In genomic region chr11:47270331-47271271, GRCh38 we compare ENCODE assay signal across 8 cellular contexts. TPM values are rescaled to one million over a fixed set of nuclear protein-coding genes. Genes with fewer than 3 reads are reported as not detected.
DNase-seq lines count a peak whose midpoint lies in the region; ATAC-seq and TF ChIP-seq lines count a peak whose summit lies in the region.

No MANE protein-coding gene starts in this region.

- H3K36me3 Mint-ChIP-seq in activated T-helper 2 cell treated with anti-CD3 and anti-CD28 coated beads, Interferon-gamma antibody, Interleukin-2, Interleukin-4, amounts not matched to agents 10 μg/mL and 5 μg/mL and 100 μg/mL, durations not matched to agents 14 hours and 24 hours and 36 hours (ENCODE audit: low read depth): peaks cover 36% of the 10 kb centered on the region

- H3K4me3 Mint-ChIP-seq in activated T-helper 2 cell treated with anti-CD3 and anti-CD28 coated beads, Interferon-gamma antibody, Interleukin-2, Interleukin-4, amounts not matched to agents 10 μg/mL and 5 μg/mL and 100 μg/mL, durations not matched to agents 14 hours and 24 hours and 36 hours (ENCODE audit: low read depth): peak overlapping the region; percentile 85

- H3K27me3 Mint-ChIP-seq in activated T-helper 2 cell treated with anti-CD3 and anti-CD28 coated beads, Interferon-gamma antibody, Interleukin-2, Interleukin-4, amounts not matched to agents 10 μg/mL and 5 μg/mL and 100 μg/mL, durations not matched to agents 14 hours and 24 hours and 36 hours (ENCODE audit: low read depth): no peaks in the 10 kb centered on the region

- H3K27ac Mint-ChIP-seq in activated T-helper 2 cell treated with anti-CD3 and anti-CD28 coated beads, Interferon-gamma antibody, Interleukin-2, Interleukin-4, amounts not matched to agents 10 μg/mL and 5 μg/mL and 100 μg/mL, durations not matched to agents 14 hours and 24 hours and 36 hours: peak overlapping the region; percentile 87

- intact Hi-C loops in activated T-helper 2 cell treated with anti-CD3 and anti-CD28 coated beads, Interferon-gamma antibody, Interleukin-2, Interleukin-4, amounts not matched to agents 10 μg/mL and 5 μg/mL and 100 μg/mL, durations not matched to agents 14 hours and 24 hours and 36 hours (cut with micrococcal nuclease): loop anchor here (5.0 to 10.0 kb wide), 2 partner anchors 137 to 566 kb away; partner anchors contain the start of genes ARHGAP1, SLC39A13 and ZNF408

- peak; percentile 8; the same call in 1 of the 3 replicates for TF ChIP-seq CTCF in GM12872 (IDR thresholded peaks at IDR 0.05; ENCODE audit: insufficient read depth, low read depth, low read length)

- ATAC-seq in HG03457 (IDR thresholded peaks at IDR 0.05; ENCODE audit: unreplicated experiment): no peak

- no peaks in the 10 kb centered on the region for H3K9me3 Mint-ChIP-seq in activated T-helper 2 cell treated with anti-CD3 and anti-CD28 coated beads, Interferon-gamma antibody, Interleukin-2, Interleukin-4, amounts not matched to agents 10 μg/mL and 5 μg/mL and 100 μg/mL, durations not matched to agents 14 hours and 24 hours and 36 hours

- H3K4me1 Mint-ChIP-seq in activated T-helper 2 cell treated with anti-CD3 and anti-CD28 coated beads, Interferon-gamma antibody, Interleukin-2, Interleukin-4, amounts not matched to agents 10 μg/mL and 5 μg/mL and 100 μg/mL, durations not matched to agents 14 hours and 24 hours and 36 hours (ENCODE audit: low read depth): peaks cover 42% of the 10 kb centered on the region

- DNase-seq in A172 (ENCODE audit: low spot score): peak; percentile 51
- peak; percentile 1 for DNase-seq in NCI-H82 treated with DMSO at 0.1 percent for 48 hours (lab: John Stamatoyannopoulos, UW; ENCODE audit: unreplicated experiment)
- peak; percentile 29 for DNase-seq in activated T-helper 2 cell treated with anti-CD3 and anti-CD28 coated beads, Interferon-gamma antibody, Interleukin-2, Interleukin-4, amounts not matched to agents 10 μg/mL and 5 μg/mL and 100 μg/mL, durations not matched to agents 14 hours and 24 hours and 36 hours (ENCODE audit: low spot score)
- peak; percentile 26 for DNase-seq in foreskin melanocyte
- DNase-seq in occipital lobe (lab: John Stamatoyannopoulos, UW): peak; percentile 12
- no peak for DNase-seq in NCI-H1930 (lab: John Stamatoyannopoulos, UW)

RNA-seq across cellular contexts. Expression of gene MADD, which starts 0.7 kb away (rescaled TPM):
- total RNA-seq in A172 (2014; rRNA removed; shearing (Covaris generic)): 16.5 and 23.1 TPM in 2 replicates
- 83.2 and 89.4 TPM in 2 replicates for total RNA-seq in activated T-helper 2 cell treated with anti-CD3 and anti-CD28 coated beads, Interferon-gamma antibody, Interleukin-2, Interleukin-4, amounts not matched to agents 10 μg/mL and 5 μg/mL and 100 μg/mL, durations not matched to agents 14 hours and 24 hours and 36 hours
- total RNA-seq in occipital lobe: 58.0 TPM

RNA-seq across cellular contexts. Expression of gene NR1H3, which starts 12.8 kb away (rescaled TPM):
- 18.1 and 23.5 TPM in 2 replicates for total RNA-seq in A172 (2014; rRNA removed; shearing (Covaris generic))
- total RNA-seq in activated T-helper 2 cell treated with anti-CD3 and anti-CD28 coated beads, Interferon-gamma antibody, Interleukin-2, Interleukin-4, amounts not matched to agents 10 μg/mL and 5 μg/mL and 100 μg/mL, durations not matched to agents 14 hours and 24 hours and 36 hours: 10.8 and 11.4 TPM in 2 replicates
- 8.1 TPM for total RNA-seq in occipital lobe

RNA-seq across cellular contexts. Expression of gene ACP2, which starts 22.0 kb away (rescaled TPM):
- total RNA-seq in A172 (2014; rRNA removed; shearing (Covaris generic)): 24.6 and 29.9 TPM in 2 replicates
- 23.2 and 24.5 TPM in 2 replicates for total RNA-seq in activated T-helper 2 cell treated with anti-CD3 and anti-CD28 coated beads, Interferon-gamma antibody, Interleukin-2, Interleukin-4, amounts not matched to agents 10 μg/mL and 5 μg/mL and 100 μg/mL, durations not matched to agents 14 hours and 24 hours and 36 hours
- total RNA-seq in occipital lobe: 28.1 TPM

RNA-seq across cellular contexts. Expression of gene DDB2, which starts 55.8 kb away (rescaled TPM):
- 86.1 and 110 TPM in 2 replicates for total RNA-seq in A172 (2014; rRNA removed; shearing (Covaris generic))
- total RNA-seq in activated T-helper 2 cell treated with anti-CD3 and anti-CD28 coated beads, Interferon-gamma antibody, Interleukin-2, Interleukin-4, amounts not matched to agents 10 μg/mL and 5 μg/mL and 100 μg/mL, durations not matched to agents 14 hours and 24 hours and 36 hours: 158 and 161 TPM in 2 replicates
- total RNA-seq in occipital lobe: 5.5 TPM

Comparison
In these comparisons a context has a peak if more than half of its experiments do, and no peak if none do; other contexts are left out.
1. DNase-seq: peak in A172 (single experiment), NCI-H82 treated with DMSO at 0.1 percent for 48 hours (single experiment), activated T-helper 2 cell treated with anti-CD3 and anti-CD28 coated beads, Interferon-gamma antibody, Interleukin-2, Interleukin-4, amounts not matched to agents 10 μg/mL and 5 μg/mL and 100 μg/mL, durations not matched to agents 14 hours and 24 hours and 36 hours (single experiment), foreskin melanocyte (single experiment) and occipital lobe (single experiment); none in NCI-H1930 (0 of 2).